ENCODE assay signal across 8 cellular contexts in the genomic region with DNA sequence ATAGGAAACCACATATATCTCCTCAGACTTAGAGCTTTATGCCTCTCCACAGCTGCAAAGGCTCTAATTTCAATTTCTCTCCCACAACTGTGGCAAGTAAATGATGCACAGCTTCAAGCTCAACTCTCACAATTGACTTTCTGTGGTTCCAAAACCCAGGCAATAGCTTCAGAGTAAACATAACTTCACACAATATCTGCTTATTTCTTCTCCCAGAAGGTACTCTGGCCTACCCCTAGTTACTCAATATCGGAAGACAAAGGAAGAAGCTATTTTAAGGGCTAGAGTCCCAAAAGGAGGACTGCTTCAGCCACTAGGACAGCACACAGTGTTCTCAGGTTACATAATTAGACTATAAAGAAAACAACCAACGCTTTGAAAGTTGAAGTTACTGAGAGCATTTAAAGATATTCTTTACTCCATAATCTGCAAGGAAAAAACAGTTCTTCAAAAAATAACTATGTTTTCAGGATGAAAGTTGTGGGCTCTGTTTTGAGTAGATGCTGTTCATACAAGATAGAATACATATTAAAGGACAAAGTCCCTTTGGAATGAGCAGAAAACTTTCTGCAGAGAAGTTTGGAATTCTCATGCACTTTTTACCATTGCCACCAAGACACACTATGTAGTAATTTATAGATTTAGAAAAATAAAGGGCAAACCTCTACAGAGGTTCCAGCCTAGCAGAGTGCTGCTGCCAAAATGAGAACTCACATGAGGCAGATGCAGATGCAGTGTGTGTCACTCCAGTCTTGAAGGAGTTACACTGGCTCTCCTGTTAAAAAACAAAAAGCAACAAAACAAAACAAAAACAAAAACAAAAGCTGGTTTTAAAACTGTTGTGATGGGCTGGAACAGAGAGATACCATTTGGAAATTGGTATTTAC.
DNase-seq lines count a peak whose midpoint lies in the region; ATAC-seq and TF ChIP-seq lines count a peak whose summit lies in the region.

No MANE protein-coding gene starts in this region.

- no peaks in the 10 kb centered on the region for H3K9me3 Mint-ChIP-seq in nephron

- H3K4me3 Mint-ChIP-seq in nephron: peak overlapping the region in 1 of 3 experiments; percentile 62

- peaks cover 39% of the 10 kb centered on the region for H3K4me1 Mint-ChIP-seq in nephron

- H3K36me3 Mint-ChIP-seq in nephron (ENCODE audit: low read depth): peaks cover 15% of the 10 kb centered on the region

- ATAC-seq in Right ventricle myocardium inferior: peak; percentile 94
- ATAC-seq in HG03108 (IDR thresholded peaks at IDR 0.05; ENCODE audit: unreplicated experiment): peak; percentile 74
- ATAC-seq in HG03439 (IDR thresholded peaks at IDR 0.05; ENCODE audit: unreplicated experiment): no peak

- H3K27me3 Mint-ChIP-seq in nephron (ENCODE audit: low read depth): no peaks in the 10 kb centered on the region

- intact Hi-C loops in Right ventricle myocardium inferior (cut with DNase I) (loop anchor here (5.0 kb wide), 2 partner anchors 36 to 81 kb away; partner anchors contain the start of gene NT5C2), cardiac septum (cut with DNase I) (no loop called here)

- peak overlapping the region; percentile 91 to 94 (median 94) for H3K27ac Mint-ChIP-seq in nephron

- DNase-seq in Right ventricle myocardium inferior (ENCODE audit: missing footprints) (no peak), cardiac septum (ENCODE audit: low spot score) (no peak), brain pericyte (ENCODE audit: low read depth, low spot score) (peak; percentile 11), mesenteric fat pad (ENCODE audit: low spot score) (no peak), cortex of kidney (lab: John Stamatoyannopoulos, UW) (no peak)

- TF ChIP-seq CTCF in nephron (IDR thresholded peaks at IDR 0.05; ENCODE audit: unreplicated experiment in 3 of 3): no peak
